In the genomic region with DNA sequence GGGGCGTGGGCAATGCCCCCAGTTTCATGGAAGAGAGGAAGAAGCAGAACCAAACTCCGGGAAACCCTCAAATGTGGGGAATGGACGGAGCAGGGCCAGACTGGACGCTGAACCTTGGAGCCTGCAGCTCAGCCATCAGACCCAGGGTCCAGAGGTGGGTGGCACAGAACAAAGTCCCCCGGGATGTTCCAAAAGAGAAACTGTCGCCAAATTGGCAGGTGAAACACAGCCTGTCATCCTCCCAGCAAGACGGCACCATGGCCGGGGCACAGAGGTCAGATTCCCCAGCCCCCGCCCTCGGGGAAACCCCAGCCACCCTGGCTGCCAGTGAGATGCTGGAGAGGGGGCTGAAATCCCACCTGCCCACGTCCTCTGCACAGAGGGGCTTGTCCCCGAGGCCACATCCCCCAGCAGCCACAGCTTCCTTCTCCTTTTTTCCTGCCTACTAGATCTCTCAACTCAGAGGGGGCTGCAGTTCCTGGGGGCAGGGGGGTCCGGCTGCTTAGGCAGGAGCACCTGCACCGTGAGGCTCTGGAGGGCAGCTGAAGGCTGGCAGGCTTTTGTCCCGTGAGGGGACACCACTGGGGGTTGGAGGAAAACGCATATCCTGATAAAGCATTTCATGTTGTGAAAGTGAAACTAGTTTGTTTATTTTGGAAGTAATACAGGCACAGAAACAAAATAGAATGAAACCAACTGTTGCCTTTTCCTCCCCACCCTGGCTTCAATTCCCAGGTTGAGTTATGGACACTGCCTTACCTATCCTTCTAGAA, we compare ENCODE assay signal across 9 cellular contexts. TPM values are rescaled to one million over a fixed set of nuclear protein-coding genes. Genes with fewer than 3 reads are reported as not detected.
DNase-seq lines count a peak whose midpoint lies in the region; ATAC-seq and TF ChIP-seq lines count a peak whose summit lies in the region.
"Had no signal": no experiment of that assay in that cellular context is flagged by ENCODE, and none has a peak within 500 bp of the region (broad histone marks: within the 10 kb centered on the region; RNA-seq: fewer than 3 reads in every experiment).

No MANE protein-coding gene starts in this region.

- H4K20me1 ChIP-seq in DND-41 (ENCODE audit: insufficient read depth, low read length) = no peaks in the 10 kb centered on the region
- H4K20me1 ChIP-seq in OCI-LY3 (ENCODE audit: insufficient read depth, low read length) = no peaks in the 10 kb centered on the region

- DNase-seq in DND-41 (peak; percentile 84), ovary (peak in 1 of 5 donors; percentile 37), posterior vena cava (ENCODE audit: low spot score) (no peak), NCI-H2081 (lab: John Stamatoyannopoulos, UW) (no peak)

- TF ChIP-seq POLR2A in ovary (IDR thresholded peaks at IDR 0.05) = no peak

- no peaks in the 10 kb centered on the region for H3K27me3 ChIP-seq in DND-41 (ENCODE audit: insufficient read depth, low read length, poor library complexity)
- H3K27me3 ChIP-seq in OCI-LY3 (ENCODE audit: low read depth, low read length) = peaks cover 25% of the 10 kb centered on the region
- H3K27me3 ChIP-seq in duodenal mucosa (ENCODE audit: control insufficient read depth in 1 of 2, insufficient read depth in 2 of 2, low read length in 2 of 2) = peaks cover 14 to 19% of the 10 kb centered on the region in 2 donors
- no peaks in the 10 kb centered on the region for H3K27me3 ChIP-seq in ovary

- intact Hi-C loops in ovary (cut with DNase I) (no loop called here), posterior vena cava (cut with DNase I) (no loop called here)

- H2AFZ ChIP-seq in DND-41 (ENCODE audit: low read depth, low read length) (peak overlapping the region; percentile 86), OCI-LY3 (ENCODE audit: low read depth, low read length) (no peak overlapping the region)

- no peaks in the 10 kb centered on the region for H3K9me3 ChIP-seq in DND-41 (ENCODE audit: insufficient read depth, low read length, severe bottlenecking)
- no peaks in the 10 kb centered on the region for H3K9me3 ChIP-seq in OCI-LY3 (ENCODE audit: insufficient read depth, low read length)
- no peaks in the 10 kb centered on the region for H3K9me3 ChIP-seq in duodenal mucosa (ENCODE audit: control insufficient read depth in 1 of 2, low read length in 2 of 2)
- H3K9me3 ChIP-seq in ovary = no peaks in the 10 kb centered on the region

- ATAC-seq in DND-41 (ENCODE audit: insufficient read depth, low read depth) (peak; percentile 86), GM19467 (IDR thresholded peaks at IDR 0.05; ENCODE audit: unreplicated experiment) (no peak), GM19455 (IDR thresholded peaks at IDR 0.05; ENCODE audit: unreplicated experiment) (no peak)

- peaks cover 23% of the 10 kb centered on the region for H3K4me1 ChIP-seq in DND-41 (ENCODE audit: insufficient read depth, low read length)
- peaks cover 40% of the 10 kb centered on the region for H3K4me1 ChIP-seq in OCI-LY3 (ENCODE audit: low read length)
- peaks cover 42 to 63% of the 10 kb centered on the region in 2 donors for H3K4me1 ChIP-seq in duodenal mucosa (ENCODE audit: control insufficient read depth in 1 of 2, insufficient read depth in 2 of 2, low read length in 2 of 2)
- H3K4me1 ChIP-seq in ovary (ENCODE audit: insufficient read depth) = peaks cover 27% of the 10 kb centered on the region

- H3K79me2 ChIP-seq in DND-41 (ENCODE audit: insufficient read depth, low read length) = no peaks in the 10 kb centered on the region
- H3K79me2 ChIP-seq in OCI-LY3 (ENCODE audit: low read length) = no peaks in the 10 kb centered on the region

- no peak for TF ChIP-seq EP300 in ovary (IDR thresholded peaks at IDR 0.05)

- H3K36me3 ChIP-seq in DND-41 (ENCODE audit: insufficient read depth, low read length) (no peaks in the 10 kb centered on the region), OCI-LY3 (replicated peaks; ENCODE audit: low read depth, low read length) (no peaks in the 10 kb centered on the region), duodenal mucosa (ENCODE audit: control insufficient read depth in 1 of 2, insufficient read depth in 2 of 2, low read length in 2 of 2) (no peaks in the 10 kb centered on the region), ovary (no peaks in the 10 kb centered on the region)

- 31 to 32% (median 32%) methylated on average over 16 of the region's 16 CpGs for WGBS in ovary, 3 donors

- TF ChIP-seq CTCF in DND-41 (IDR thresholded peaks at IDR 0.05; ENCODE audit: borderline replicate concordance, extremely low read depth, low read length, poor library complexity, severe bottlenecking) (no peak), OCI-LY3 (IDR thresholded peaks at IDR 0.05; ENCODE audit: low read depth, low read length) (no peak), ovary (IDR thresholded peaks at IDR 0.05) (no peak)

- peak overlapping the region in 1 of 2 experiments; percentile 54; a peak in 3 of 4 replicates for H3K4me3 ChIP-seq in DND-41 (ENCODE audit: low read depth in 1 of 2, low read length in 2 of 2)
- H3K4me3 ChIP-seq in OCI-LY3 (ENCODE audit: low read length) = peak overlapping the region; percentile 65
- H3K4me3 ChIP-seq in duodenal mucosa (ENCODE audit: low read depth in 1 of 2, low read length in 2 of 2) = peak overlapping the region; percentile 67 to 79
- peak overlapping the region; percentile 34 for H3K4me3 ChIP-seq in ovary

- H3K4me2 ChIP-seq in DND-41 (ENCODE audit: insufficient read depth, low read length) (peak overlapping the region; percentile 78), OCI-LY3 (ENCODE audit: low read length) (peak overlapping the region; percentile 77)

- H3K9ac ChIP-seq in DND-41 (ENCODE audit: low read depth, low read length) (peak overlapping the region; percentile 60), OCI-LY3 (ENCODE audit: low read length) (no peak overlapping the region), duodenal mucosa (ENCODE audit: low read depth in 1 of 2, low read length in 2 of 2) (peak overlapping the region; percentile 60 to 70)

- peak overlapping the region; percentile 92 for H3K27ac ChIP-seq in DND-41 (ENCODE audit: low read length)
- no peak overlapping the region for H3K27ac ChIP-seq in OCI-LY3 (ENCODE audit: low read length)
- H3K27ac ChIP-seq in duodenal mucosa (ENCODE audit: low read depth, low read length) = no peak overlapping the region
- H3K27ac ChIP-seq in ovary = peak overlapping the region; percentile 39 to 48

RNA-seq across cellular contexts. Expression of gene SECTM1, which starts 1.2 kb away (rescaled TPM):
- total RNA-seq in ovary = 10 to 100 TPM in 1 of 7 donors, 1 to 10 TPM in 6; 3.9 to 20.8 (median 9.1) TPM
- 1 to 10 TPM; 2.1 to 7.9 TPM for polyA plus RNA-seq in ovary
- total RNA-seq in posterior vena cava = 10 to 100 TPM; 10.3 to 14.5 TPM

RNA-seq across cellular contexts. Expression of gene CD7, which starts 17.4 kb away (rescaled TPM):
- total RNA-seq in ovary = 1 to 10 TPM in 4 of 7 donors, under 1 TPM in 1, not detected in 2; 0.58 to 1.3 (median 1.1) TPM
- under 1 TPM in 1 of 2 donors, not detected in 1; 0.48 TPM for polyA plus RNA-seq in ovary
- total RNA-seq in posterior vena cava = 1 to 10 TPM; 1.9 to 3.0 TPM
- total RNA-seq: temporal lobe had no signal

RNA-seq across cellular contexts. Expression of gene TEX19, which starts 24.2 kb away (rescaled TPM):
- total RNA-seq in ovary (not detected), posterior vena cava (not detected)
- not detected for polyA plus RNA-seq in ovary
- total RNA-seq: temporal lobe had no signal

RNA-seq across cellular contexts. Expression of gene UTS2R, which starts 36.8 kb away (rescaled TPM):
- not detected for total RNA-seq in ovary
- not detected for polyA plus RNA-seq in ovary
- not detected for total RNA-seq in posterior vena cava
- total RNA-seq: temporal lobe had no signal

Comparison
In these comparisons a context has a peak if more than half of its experiments do, and no peak if none do; other contexts are left out.
1. H3K27ac ChIP-seq: peak in DND-41 (single experiment) and ovary (2 of 2); none in OCI-LY3 (single experiment) and duodenal mucosa (single experiment).